Comparison of ENCODE assay signal across 13 cellular contexts in genomic region chr11:61706452-61707400, GRCh38.
"Had no signal": no experiment of that assay in that cellular context is flagged by ENCODE, and none has a peak within 500 bp of the region (broad histone marks: within the 10 kb centered on the region; RNA-seq: fewer than 3 reads in every experiment).

No MANE protein-coding gene starts in this region.

- H3K27ac ChIP-seq: gastroesophageal sphincter, pancreas, tibial artery, vagina, WERI-Rb-1 had no signal

- H3K36me3 ChIP-seq: gastroesophageal sphincter, pancreas, tibial artery, vagina, WERI-Rb-1 had no signal

- H3K4me3 ChIP-seq: gastroesophageal sphincter, pancreas, tibial artery, vagina had no signal

- H3K27me3 ChIP-seq: gastroesophageal sphincter, pancreas, vagina had no signal

- H3K9me3 ChIP-seq: gastroesophageal sphincter, pancreas, tibial artery, vagina had no signal

- DNase-seq: activated CD4-positive, alpha-beta memory T cell treated with anti-CD3 and anti-CD28 coated beads, Interleukin-2, amount 10 ng/mL, durations not matched to agents 7 days and 5 days; activated CD4-positive, alpha-beta T cell treated with anti-CD3 and anti-CD28 coated beads for 36 hours; activated CD8-positive, alpha-beta memory T cell treated with anti-CD3 and anti-CD28 coated beads, Interleukin-2, amount 50 U/mL, for 4 hours; activated naive CD8-positive, alpha-beta T cell treated with anti-CD3 and anti-CD28 coated beads, Interleukin-2, amount 10 ng/mL, durations not matched to agents 7 days and 5 days; activated T-cell treated with anti-CD3 and anti-CD28 coated beads, Interleukin-2, amount 50 U/mL, for 72 hours; anterior cingulate cortex; hypothalamus; pancreas; retina; tibial artery; WERI-Rb-1 had no signal

- H3K4me1 ChIP-seq: tibial artery, vagina had no signal

- ATAC-seq: activated CD4-positive, alpha-beta T cell treated with anti-CD3 and anti-CD28 coated beads for 36 hours; activated T-cell treated with anti-CD3 and anti-CD28 coated beads, Interleukin-2, amount 50 U/mL, for 72 hours; gastroesophageal sphincter had no signal
